16 cellular contexts compared by ENCODE assay signal in genomic region chr1:73903092-73903491, GRCh38.
"Had no signal": no experiment of that assay in that cellular context is flagged by ENCODE, and none has a peak within 500 bp of the region (broad histone marks: within the 10 kb centered on the region; RNA-seq: fewer than 3 reads in every experiment).

No MANE protein-coding gene starts in this region.

- H3K9me3 Mint-ChIP-seq: activated CD4-positive, alpha-beta memory T cell treated with anti-CD3 and anti-CD28 coated beads for 36 hours; activated naive CD8-positive, alpha-beta T cell treated with anti-CD3 and anti-CD28 coated beads for 36 hours; activated T-helper 17 cell treated with anti-CD3 and anti-CD28 coated beads, Interleukin-2, amount 50 U/mL, for 72 hours; memory B cell had no signal

- H3K36me3 Mint-ChIP-seq: activated CD4-positive, alpha-beta memory T cell treated with anti-CD3 and anti-CD28 coated beads for 36 hours; activated naive CD8-positive, alpha-beta T cell treated with anti-CD3 and anti-CD28 coated beads for 36 hours; memory B cell had no signal

- H3K36me3 ChIP-seq: cardiac muscle cell, esophagus squamous epithelium, tibial nerve had no signal

- H3K27me3 Mint-ChIP-seq: activated CD4-positive, alpha-beta memory T cell treated with anti-CD3 and anti-CD28 coated beads for 36 hours; activated CD4-positive, alpha-beta T cell treated with anti-CD3 and anti-CD28 coated beads for 36 hours; activated naive CD8-positive, alpha-beta T cell treated with anti-CD3 and anti-CD28 coated beads for 36 hours; activated T-helper 17 cell treated with anti-CD3 and anti-CD28 coated beads, Interleukin-2, amount 50 U/mL, for 72 hours; effector memory CD8-positive, alpha-beta T cell; memory B cell; progenitor cell of endocrine pancreas; stimulated activated naive CD8-positive, alpha-beta T cell treated with anti-CD3 and anti-CD28 coated beads, Interleukin-15, Interleukin-2, amounts not matched to agents 100 ng/mL and 50 ng/mL, for 24 hours had no signal

- H3K9me3 ChIP-seq: esophagus squamous epithelium, tibial nerve had no signal

- H3K4me3 Mint-ChIP-seq: activated CD4-positive, alpha-beta memory T cell treated with anti-CD3 and anti-CD28 coated beads for 36 hours; activated CD4-positive, alpha-beta T cell treated with anti-CD3 and anti-CD28 coated beads for 36 hours; activated naive CD8-positive, alpha-beta T cell treated with anti-CD3 and anti-CD28 coated beads for 36 hours; activated T-helper 17 cell treated with anti-CD3 and anti-CD28 coated beads, Interleukin-2, amount 50 U/mL, for 72 hours; effector memory CD8-positive, alpha-beta T cell; memory B cell; neural crest cell; stimulated activated naive CD8-positive, alpha-beta T cell treated with anti-CD3 and anti-CD28 coated beads, Interleukin-15, Interleukin-2, amounts not matched to agents 100 ng/mL and 50 ng/mL, for 24 hours had no signal

- H3K4me1 Mint-ChIP-seq: activated CD4-positive, alpha-beta T cell treated with anti-CD3 and anti-CD28 coated beads for 36 hours; activated naive CD8-positive, alpha-beta T cell treated with anti-CD3 and anti-CD28 coated beads for 36 hours; activated T-helper 17 cell treated with anti-CD3 and anti-CD28 coated beads, Interleukin-2, amount 50 U/mL, for 72 hours; memory B cell had no signal

- DNase-seq: activated CD4-positive, alpha-beta memory T cell treated with anti-CD3 and anti-CD28 coated beads for 36 hours; activated CD4-positive, alpha-beta T cell treated with anti-CD3 and anti-CD28 coated beads for 36 hours; activated naive CD4-positive, alpha-beta T cell; activated naive CD8-positive, alpha-beta T cell treated with anti-CD3 and anti-CD28 coated beads for 36 hours; amniotic stem cell; effector memory CD8-positive, alpha-beta T cell; esophagus squamous epithelium; left ventricle myocardium superior; stimulated activated CD4-positive, alpha-beta T cell treated with anti-CD3 and anti-CD28 coated beads, Interleukin-2, amount 100 ng/mL, for 24 hours had no signal

- H3K27ac ChIP-seq: cardiac muscle cell, esophagus squamous epithelium, tibial nerve had no signal

- H3K4me3 ChIP-seq: cardiac muscle cell, esophagus squamous epithelium, tibial nerve had no signal

- ATAC-seq: activated CD4-positive, alpha-beta T cell treated with anti-CD3 and anti-CD28 coated beads for 36 hours; activated T-helper 17 cell treated with anti-CD3 and anti-CD28 coated beads, Interleukin-2, amount 50 U/mL, for 72 hours; effector memory CD8-positive, alpha-beta T cell; left ventricle myocardium superior had no signal

- H3K27ac Mint-ChIP-seq: activated CD4-positive, alpha-beta memory T cell treated with anti-CD3 and anti-CD28 coated beads for 36 hours; activated CD4-positive, alpha-beta T cell treated with anti-CD3 and anti-CD28 coated beads for 36 hours; activated naive CD8-positive, alpha-beta T cell treated with anti-CD3 and anti-CD28 coated beads for 36 hours; activated T-helper 17 cell treated with anti-CD3 and anti-CD28 coated beads, Interleukin-2, amount 50 U/mL, for 72 hours; effector memory CD8-positive, alpha-beta T cell; memory B cell; progenitor cell of endocrine pancreas; stimulated activated naive CD8-positive, alpha-beta T cell treated with anti-CD3 and anti-CD28 coated beads, Interleukin-15, Interleukin-2, amounts not matched to agents 100 ng/mL and 50 ng/mL, for 24 hours had no signal

- H3K27me3 ChIP-seq: cardiac muscle cell, esophagus squamous epithelium, tibial nerve had no signal

- H3K4me1 ChIP-seq: esophagus squamous epithelium, tibial nerve had no signal
